In the genomic region with DNA sequence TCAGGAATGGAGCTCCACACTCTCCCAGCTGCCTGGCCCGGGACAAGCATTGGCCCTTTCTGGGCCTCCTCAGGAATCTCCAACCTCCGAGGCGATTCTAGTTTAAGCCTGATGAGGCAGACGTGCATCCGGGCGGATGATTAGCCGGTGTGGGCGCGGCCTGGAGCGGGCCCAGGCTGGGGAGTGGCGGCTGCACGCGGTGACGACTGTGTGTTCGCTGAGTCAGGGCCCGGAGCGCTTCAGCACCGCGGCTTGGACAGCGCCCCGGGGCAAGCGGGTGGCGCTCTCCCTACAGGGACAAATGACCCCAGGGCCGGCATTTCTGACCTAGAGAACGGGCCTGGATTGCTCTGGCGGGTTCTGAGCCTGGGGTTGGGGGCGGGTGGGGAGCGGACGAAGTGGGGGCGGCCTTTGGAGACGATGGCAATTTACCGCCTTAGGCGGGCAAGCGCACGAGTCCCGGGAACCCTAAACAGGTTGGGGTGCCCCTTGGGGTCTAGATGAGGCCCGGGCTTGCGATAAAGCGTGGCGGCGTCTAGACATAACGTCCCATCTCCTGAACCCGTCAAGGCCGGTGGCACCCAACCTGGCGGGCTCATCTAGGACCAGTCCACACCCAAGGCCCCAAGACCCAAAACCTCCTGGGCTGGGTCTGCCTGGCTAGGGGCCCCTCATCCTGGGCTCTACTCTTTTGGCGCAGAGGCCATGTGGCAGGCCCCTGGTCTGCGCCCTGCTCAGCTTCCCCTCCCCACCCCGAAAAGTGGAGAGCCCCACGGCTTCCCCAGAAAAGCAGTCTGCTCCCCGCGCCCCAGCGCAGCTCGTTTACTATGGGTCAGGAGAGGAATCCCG, we compare ENCODE assay signal across 1 cellular context.
A peak's percentile ranks its signal among the peaks of the same experiment; 100 is the strongest.
TF ChIP-seq lines count a peak whose summit lies in the region.

No MANE protein-coding gene starts in this region.

TF ChIP-seq in K562, 482 proteins besides CTCF, POLR2A, EP300 and RAD21 (continued from another document and continues in another):
- TF ChIP-seq ZBTB40 (IDR thresholded peaks at IDR 0.05) (peak; percentile 43; the same call in 1 of the 2 replicates), ZBTB40 (CRISPR knock-in tag; IDR thresholded peaks at IDR 0.05) (no peak), ZFP30 (CRISPR knock-in tag; IDR thresholded peaks at IDR 0.05; ENCODE audit: borderline replicate concordance) (no peak), FOSL1 (tag; conservative IDR thresholded peaks at IDR 0.05) (peak; percentile 50; the same call in 1 of the 2 replicates), SAFB (IDR thresholded peaks at IDR 0.05; ENCODE audit: borderline replicate concordance, low read depth, low read length) (no peak), POLR2AphosphoS2 (IDR thresholded peaks at IDR 0.05; ENCODE audit: low read length) (no peak), COPS2 (conservative IDR thresholded peaks at IDR 0.05) (no peak), ZNF224 (CRISPR knock-in tag; IDR thresholded peaks at IDR 0.05) (no peak), ZNF316 (IDR thresholded peaks at IDR 0.05) (peak; percentile 77), BHLHE40 (IDR thresholded peaks at IDR 0.05; ENCODE audit: low read length) (peak; percentile 59), BACH1 (tag; IDR thresholded peaks at IDR 0.05) (no peak), MXI1 (IDR thresholded peaks at IDR 0.05; ENCODE audit: low read depth, low read length) (peak; percentile 65; the same call in 1 of the 2 replicates), MEIS2 (IDR thresholded peaks at IDR 0.05; ENCODE audit: partially characterized antibody) (no peak), ZNF354B (CRISPR knock-in tag; IDR thresholded peaks at IDR 0.05) (no peak), ZNF24 (IDR thresholded peaks at IDR 0.05) (no peak), CHD2 (IDR thresholded peaks at IDR 0.05; ENCODE audit: low read depth, low read length) (no peak), L3MBTL2 (IDR thresholded peaks at IDR 0.05) (no peak), CBFA2T2 (conservative IDR thresholded peaks at IDR 0.05) (no peak), MAZ (CRISPR knock-in tag; conservative IDR thresholded peaks at IDR 0.05 in 1 of 2, IDR thresholded peaks at IDR 0.05 in 1 of 2) (peak; percentile 59 to 90; a peak in 3 of 4 replicates), ESRRA (IDR thresholded peaks at IDR 0.05; ENCODE audit: borderline replicate concordance, low read depth) (peak; percentile 21; the same call in 1 of the 2 replicates), DMBX1 (CRISPR knock-in tag; IDR thresholded peaks at IDR 0.05; ENCODE audit: borderline replicate concordance) (peak; percentile 71; the same call in 1 of the 2 replicates), HINFP (tag; conservative IDR thresholded peaks at IDR 0.05; ENCODE audit: low read depth) (no peak), TOE1 (IDR thresholded peaks at IDR 0.05; ENCODE audit: borderline replicate concordance) (no peak), TOE1 (CRISPR knock-in tag; IDR thresholded peaks at IDR 0.05; ENCODE audit: borderline replicate concordance, low read depth) (no peak), HNRNPUL1 (IDR thresholded peaks at IDR 0.05; ENCODE audit: low read length) (no peak), XRCC5 (IDR thresholded peaks at IDR 0.05; ENCODE audit: low read depth, low read length) (peak; percentile 86), TRIM24 (IDR thresholded peaks at IDR 0.05) (no peak), SMC3 (conservative IDR thresholded peaks at IDR 0.05; ENCODE audit: insufficient read depth, low read depth, low read length) (no peak), ATF1 (CRISPR knock-in tag; IDR thresholded peaks at IDR 0.05) (no peak), ATF1 (tag; IDR thresholded peaks at IDR 0.05) (peak; percentile 43), ZEB2 (IDR thresholded peaks at IDR 0.05) (no peak), ZNF584 (CRISPR knock-in tag; IDR thresholded peaks at IDR 0.05; ENCODE audit: low read depth) (0 out of 2 replicates have a peak, but pooled peaks have one; percentile 29), SAP30 (IDR thresholded peaks at IDR 0.05; ENCODE audit: borderline replicate concordance, insufficient read depth, low read depth, low read length, poor library complexity, severe bottlenecking) (no peak)
- TF ChIP-seq, protein P1, sequence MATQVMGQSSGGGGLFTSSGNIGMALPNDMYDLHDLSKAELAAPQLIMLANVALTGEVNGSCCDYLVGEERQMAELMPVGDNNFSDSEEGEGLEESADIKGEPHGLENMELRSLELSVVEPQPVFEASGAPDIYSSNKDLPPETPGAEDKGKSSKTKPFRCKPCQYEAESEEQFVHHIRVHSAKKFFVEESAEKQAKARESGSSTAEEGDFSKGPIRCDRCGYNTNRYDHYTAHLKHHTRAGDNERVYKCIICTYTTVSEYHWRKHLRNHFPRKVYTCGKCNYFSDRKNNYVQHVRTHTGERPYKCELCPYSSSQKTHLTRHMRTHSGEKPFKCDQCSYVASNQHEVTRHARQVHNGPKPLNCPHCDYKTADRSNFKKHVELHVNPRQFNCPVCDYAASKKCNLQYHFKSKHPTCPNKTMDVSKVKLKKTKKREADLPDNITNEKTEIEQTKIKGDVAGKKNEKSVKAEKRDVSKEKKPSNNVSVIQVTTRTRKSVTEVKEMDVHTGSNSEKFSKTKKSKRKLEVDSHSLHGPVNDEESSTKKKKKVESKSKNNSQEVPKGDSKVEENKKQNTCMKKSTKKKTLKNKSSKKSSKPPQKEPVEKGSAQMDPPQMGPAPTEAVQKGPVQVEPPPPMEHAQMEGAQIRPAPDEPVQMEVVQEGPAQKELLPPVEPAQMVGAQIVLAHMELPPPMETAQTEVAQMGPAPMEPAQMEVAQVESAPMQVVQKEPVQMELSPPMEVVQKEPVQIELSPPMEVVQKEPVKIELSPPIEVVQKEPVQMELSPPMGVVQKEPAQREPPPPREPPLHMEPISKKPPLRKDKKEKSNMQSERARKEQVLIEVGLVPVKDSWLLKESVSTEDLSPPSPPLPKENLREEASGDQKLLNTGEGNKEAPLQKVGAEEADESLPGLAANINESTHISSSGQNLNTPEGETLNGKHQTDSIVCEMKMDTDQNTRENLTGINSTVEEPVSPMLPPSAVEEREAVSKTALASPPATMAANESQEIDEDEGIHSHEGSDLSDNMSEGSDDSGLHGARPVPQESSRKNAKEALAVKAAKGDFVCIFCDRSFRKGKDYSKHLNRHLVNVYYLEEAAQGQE (CRISPR knock-in tag; IDR thresholded peaks at IDR 0.05; ENCODE audit: low read depth), result peak; percentile 99
- TF ChIP-seq, protein P2, sequence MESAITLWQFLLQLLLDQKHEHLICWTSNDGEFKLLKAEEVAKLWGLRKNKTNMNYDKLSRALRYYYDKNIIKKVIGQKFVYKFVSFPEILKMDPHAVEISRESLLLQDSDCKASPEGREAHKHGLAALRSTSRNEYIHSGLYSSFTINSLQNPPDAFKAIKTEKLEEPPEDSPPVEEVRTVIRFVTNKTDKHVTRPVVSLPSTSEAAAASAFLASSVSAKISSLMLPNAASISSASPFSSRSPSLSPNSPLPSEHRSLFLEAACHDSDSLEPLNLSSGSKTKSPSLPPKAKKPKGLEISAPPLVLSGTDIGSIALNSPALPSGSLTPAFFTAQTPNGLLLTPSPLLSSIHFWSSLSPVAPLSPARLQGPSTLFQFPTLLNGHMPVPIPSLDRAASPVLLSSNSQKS (CRISPR knock-in tag; IDR thresholded peaks at IDR 0.05), result no peak
- TF ChIP-seq, protein P3, sequence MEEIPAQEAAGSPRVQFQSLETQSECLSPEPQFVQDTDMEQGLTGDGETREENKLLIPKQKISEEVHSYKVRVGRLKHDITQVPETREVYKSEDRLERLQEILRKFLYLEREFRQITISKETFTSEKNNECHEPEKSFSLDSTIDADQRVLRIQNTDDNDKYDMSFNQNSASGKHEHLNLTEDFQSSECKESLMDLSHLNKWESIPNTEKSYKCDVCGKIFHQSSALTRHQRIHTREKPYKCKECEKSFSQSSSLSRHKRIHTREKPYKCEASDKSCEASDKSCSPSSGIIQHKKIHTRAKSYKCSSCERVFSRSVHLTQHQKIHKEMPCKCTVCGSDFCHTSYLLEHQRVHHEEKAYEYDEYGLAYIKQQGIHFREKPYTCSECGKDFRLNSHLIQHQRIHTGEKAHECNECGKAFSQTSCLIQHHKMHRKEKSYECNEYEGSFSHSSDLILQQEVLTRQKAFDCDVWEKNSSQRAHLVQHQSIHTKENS (CRISPR knock-in tag; IDR thresholded peaks at IDR 0.05), result no peak
- TF ChIP-seq, protein P4, sequence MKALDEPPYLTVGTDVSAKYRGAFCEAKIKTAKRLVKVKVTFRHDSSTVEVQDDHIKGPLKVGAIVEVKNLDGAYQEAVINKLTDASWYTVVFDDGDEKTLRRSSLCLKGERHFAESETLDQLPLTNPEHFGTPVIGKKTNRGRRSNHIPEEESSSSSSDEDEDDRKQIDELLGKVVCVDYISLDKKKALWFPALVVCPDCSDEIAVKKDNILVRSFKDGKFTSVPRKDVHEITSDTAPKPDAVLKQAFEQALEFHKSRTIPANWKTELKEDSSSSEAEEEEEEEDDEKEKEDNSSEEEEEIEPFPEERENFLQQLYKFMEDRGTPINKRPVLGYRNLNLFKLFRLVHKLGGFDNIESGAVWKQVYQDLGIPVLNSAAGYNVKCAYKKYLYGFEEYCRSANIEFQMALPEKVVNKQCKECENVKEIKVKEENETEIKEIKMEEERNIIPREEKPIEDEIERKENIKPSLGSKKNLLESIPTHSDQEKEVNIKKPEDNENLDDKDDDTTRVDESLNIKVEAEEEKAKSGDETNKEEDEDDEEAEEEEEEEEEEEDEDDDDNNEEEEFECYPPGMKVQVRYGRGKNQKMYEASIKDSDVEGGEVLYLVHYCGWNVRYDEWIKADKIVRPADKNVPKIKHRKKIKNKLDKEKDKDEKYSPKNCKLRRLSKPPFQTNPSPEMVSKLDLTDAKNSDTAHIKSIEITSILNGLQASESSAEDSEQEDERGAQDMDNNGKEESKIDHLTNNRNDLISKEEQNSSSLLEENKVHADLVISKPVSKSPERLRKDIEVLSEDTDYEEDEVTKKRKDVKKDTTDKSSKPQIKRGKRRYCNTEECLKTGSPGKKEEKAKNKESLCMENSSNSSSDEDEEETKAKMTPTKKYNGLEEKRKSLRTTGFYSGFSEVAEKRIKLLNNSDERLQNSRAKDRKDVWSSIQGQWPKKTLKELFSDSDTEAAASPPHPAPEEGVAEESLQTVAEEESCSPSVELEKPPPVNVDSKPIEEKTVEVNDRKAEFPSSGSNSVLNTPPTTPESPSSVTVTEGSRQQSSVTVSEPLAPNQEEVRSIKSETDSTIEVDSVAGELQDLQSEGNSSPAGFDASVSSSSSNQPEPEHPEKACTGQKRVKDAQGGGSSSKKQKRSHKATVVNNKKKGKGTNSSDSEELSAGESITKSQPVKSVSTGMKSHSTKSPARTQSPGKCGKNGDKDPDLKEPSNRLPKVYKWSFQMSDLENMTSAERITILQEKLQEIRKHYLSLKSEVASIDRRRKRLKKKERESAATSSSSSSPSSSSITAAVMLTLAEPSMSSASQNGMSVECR (CRISPR knock-in tag; IDR thresholded peaks at IDR 0.05), result peak; percentile 66
